In genomic region chr14:62934439-62934838, GRCh38 we compare ENCODE assay signal across 1 cellular context.
TF ChIP-seq lines count a peak whose summit lies in the region.

No MANE protein-coding gene starts in this region.

TF ChIP-seq in WTC11, 78 proteins besides CTCF, POLR2A, EP300 and RAD21 (continued from another document):
- no peak for TF ChIP-seq AFF4 (CRISPR knock-in tag; IDR thresholded peaks at IDR 0.05; ENCODE audit: borderline replicate concordance)
- no peak for TF ChIP-seq CBFB (CRISPR knock-in tag; IDR thresholded peaks at IDR 0.05; ENCODE audit: low read depth)
